In genomic region chr2:85704800-85705679, GRCh38 we compare ENCODE assay signal across 8 cellular contexts. TPM values are rescaled to one million over a fixed set of nuclear protein-coding genes. Genes with fewer than 3 reads are reported as not detected.
DNase-seq lines count a peak whose midpoint lies in the region; ATAC-seq and TF ChIP-seq lines count a peak whose summit lies in the region.

No MANE protein-coding gene starts in this region.

- H3K9ac ChIP-seq in subcutaneous abdominal adipose tissue (ENCODE audit: low read length in 5 of 5): peak overlapping the region in 3 of 5 donors; percentile 31 to 74 (median 35)

- TF ChIP-seq CTCF in right atrium auricular region (IDR thresholded peaks at IDR 0.05): no peak

- H3K4me1 ChIP-seq in right atrium auricular region (peaks cover 0 to 36% of the 10 kb centered on the region in 2 donors), subcutaneous abdominal adipose tissue (ENCODE audit: control insufficient read depth in 5 of 5, insufficient read depth in 5 of 5, low read length in 5 of 5) (peaks cover 17 to 49% (median 44%) of the 10 kb centered on the region in 5 donors)

- H3K9me3 ChIP-seq in right atrium auricular region (no peaks in the 10 kb centered on the region), subcutaneous abdominal adipose tissue (ENCODE audit: control insufficient read depth in 5 of 5, low read length in 5 of 5) (no peaks in the 10 kb centered on the region)

- no peaks in the 10 kb centered on the region for H3K27me3 ChIP-seq in right atrium auricular region
- no peaks in the 10 kb centered on the region for H3K27me3 ChIP-seq in subcutaneous abdominal adipose tissue (ENCODE audit: control insufficient read depth in 5 of 5, insufficient read depth in 4 of 5, low read length in 5 of 5)

- intact Hi-C loops in Right ventricle myocardium inferior (cut with DNase I): loop anchor here (5.0 kb wide), 2 partner anchors 43 to 68 kb away; no protein-coding TSS in a partner anchor

- H3K36me3 ChIP-seq in right atrium auricular region (no peaks in the 10 kb centered on the region), subcutaneous abdominal adipose tissue (ENCODE audit: control insufficient read depth in 5 of 5, insufficient read depth in 5 of 5, low read length in 5 of 5) (no peaks in the 10 kb centered on the region)

- peak; percentile 57 for DNase-seq in right atrium auricular region (ENCODE audit: low spot score)
- DNase-seq in Right ventricle myocardium inferior (ENCODE audit: missing footprints): no peak
- peak; percentile 37 for DNase-seq in M059J (ENCODE audit: low read depth)
- DNase-seq in caudate nucleus (lab: John Stamatoyannopoulos, UW): no peak
- DNase-seq in dedifferentiated amniotic fluid mesenchymal stem cell (ENCODE audit: extremely low spot score): no peak
- DNase-seq in OCI-M2 (lab: John Stamatoyannopoulos, UW; ENCODE audit: unreplicated experiment): no peak
- DNase-seq in NCI-H446 (lab: John Stamatoyannopoulos, UW): no peak

- H3K27ac ChIP-seq in right atrium auricular region (peak overlapping the region; percentile 28 to 66), caudate nucleus (ENCODE audit: low read depth, low read length) (peak overlapping the region; percentile 49), subcutaneous abdominal adipose tissue (ENCODE audit: low read depth, low read length) (peak overlapping the region; percentile 42)

- no peak for ATAC-seq in Right ventricle myocardium inferior

- H3K4me3 ChIP-seq in right atrium auricular region: no peak overlapping the region
- H3K4me3 ChIP-seq in subcutaneous abdominal adipose tissue (ENCODE audit: low read depth in 1 of 5, low read length in 5 of 5): peak overlapping the region in 1 of 5 donors; percentile 4

RNA-seq across cellular contexts. Expression of gene GNLY, which starts 10.9 kb away (rescaled TPM):
- total RNA-seq in right atrium auricular region: 1 to 10 TPM in 1 of 2 donors, not detected in 1; 1.4 TPM
- 3.4 TPM for total RNA-seq in Right ventricle myocardium inferior
- total RNA-seq in M059J (2014; rRNA removed; shearing (Covaris generic)): not detected in 2 replicates

RNA-seq across cellular contexts. Expression of gene SFTPB, which starts 37.0 kb away (rescaled TPM):
- total RNA-seq in right atrium auricular region: under 1 TPM in 1 of 2 donors, not detected in 1; 0.15 TPM
- total RNA-seq in Right ventricle myocardium inferior: 0.19 TPM
- total RNA-seq in M059J (2014; rRNA removed; shearing (Covaris generic)): not detected in 2 replicates

RNA-seq across cellular contexts. Expression of gene ATOH8, which starts 48.8 kb away (rescaled TPM):
- total RNA-seq in right atrium auricular region (100 to 1,000 TPM in 1 of 2 donors, 10 to 100 TPM in 1; 35.1 to 116 TPM), Right ventricle myocardium inferior (29.1 TPM)
- total RNA-seq in M059J (2014; rRNA removed; shearing (Covaris generic)): 21.4 and 43.0 TPM in 2 replicates

Comparison
In these comparisons a context has a peak if more than half of its experiments do, and no peak if none do; other contexts are left out.
1. DNase-seq: peak in right atrium auricular region (single experiment) and M059J (single experiment); none in Right ventricle myocardium inferior (single experiment), caudate nucleus (0 of 61), dedifferentiated amniotic fluid mesenchymal stem cell (single experiment), OCI-M2 (single experiment) and NCI-H446 (0 of 2).
2. Peak in every context shown above with its lines, with median percentiles within 50 percentile points of each other: H3K27ac ChIP-seq.